In the genomic region with DNA sequence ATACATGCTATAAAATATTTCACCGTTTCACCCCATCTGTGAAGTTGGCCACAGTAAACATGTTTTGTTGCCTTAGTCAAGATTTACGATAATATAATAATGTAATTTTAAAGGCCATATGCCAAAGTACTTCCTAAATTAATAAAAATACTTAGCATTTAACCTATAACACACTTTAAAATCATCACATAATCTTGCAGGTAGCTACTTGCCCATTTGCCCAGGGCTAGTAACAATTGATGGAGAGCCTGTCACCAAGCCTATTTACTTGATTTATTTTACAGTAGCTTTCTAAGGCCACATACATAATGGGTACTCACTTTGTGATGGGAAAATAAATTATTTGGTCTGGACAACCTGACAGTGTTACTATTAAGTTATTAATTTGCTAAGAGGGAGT, we compare ENCODE assay signal across 17 cellular contexts. TPM values are rescaled to one million over a fixed set of nuclear protein-coding genes. Genes with fewer than 3 reads are reported as not detected.
A peak's percentile ranks its signal among the peaks of the same experiment; 100 is the strongest.
DNase-seq lines count a peak whose midpoint lies in the region; TF ChIP-seq lines count a peak whose summit lies in the region.
"Had no signal": no experiment of that assay in that cellular context is flagged by ENCODE, and none has a peak within 500 bp of the region (broad histone marks: within the 10 kb centered on the region; RNA-seq: fewer than 3 reads in every experiment).

No MANE protein-coding gene starts in this region.

- DNase-seq in HEK293T (ENCODE audit: extremely low spot score) (no peak), NCI-H1105 treated with DMSO at 0.1 percent for 48 hours (lab: John Stamatoyannopoulos, UW) (peak; percentile 86), NCI-H69 (lab: John Stamatoyannopoulos, UW) (peak; percentile 81), DMS153 (lab: John Stamatoyannopoulos, UW) (no peak), DMS53 (lab: John Stamatoyannopoulos, UW) (no peak), posterior vena cava (ENCODE audit: low spot score) (no peak)
- DNase-seq: C1 segment of cervical spinal cord; Calu3; CD4-positive, alpha-beta memory T cell; COR-L47; DMS79; EL; GDM1; GM23248; H7; HCEC 1CT; HFFc6 had no signal

- intact Hi-C loops in posterior vena cava (cut with DNase I), result no loop called here

- POLR2A ChIA-PET in HEK293T (lab: Yijun Ruan, JAX), result no interaction called here

- CTCF ChIA-PET in HEK293T (lab: Yijun Ruan, JAX), result no interaction called here

TF ChIP-seq in HEK293T, 16 proteins besides CTCF, POLR2A, EP300 and RAD21:
- no peak for TF ChIP-seq NFRKB (IDR thresholded peaks at IDR 0.05)
- no peak for TF ChIP-seq L3MBTL2 (conservative IDR thresholded peaks at IDR 0.05)
- no peak for TF ChIP-seq ELF4 (IDR thresholded peaks at IDR 0.05)
- TF ChIP-seq, protein P1, sequence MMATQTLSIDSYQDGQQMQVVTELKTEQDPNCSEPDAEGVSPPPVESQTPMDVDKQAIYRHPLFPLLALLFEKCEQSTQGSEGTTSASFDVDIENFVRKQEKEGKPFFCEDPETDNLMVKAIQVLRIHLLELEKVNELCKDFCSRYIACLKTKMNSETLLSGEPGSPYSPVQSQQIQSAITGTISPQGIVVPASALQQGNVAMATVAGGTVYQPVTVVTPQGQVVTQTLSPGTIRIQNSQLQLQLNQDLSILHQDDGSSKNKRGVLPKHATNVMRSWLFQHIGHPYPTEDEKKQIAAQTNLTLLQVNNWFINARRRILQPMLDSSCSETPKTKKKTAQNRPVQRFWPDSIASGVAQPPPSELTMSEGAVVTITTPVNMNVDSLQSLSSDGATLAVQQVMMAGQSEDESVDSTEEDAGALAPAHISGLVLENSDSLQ (IDR thresholded peaks at IDR 0.05), result peak; percentile 69
- no peak for TF ChIP-seq ARNT (IDR thresholded peaks at IDR 0.05)
- no peak for TF ChIP-seq SP1 (IDR thresholded peaks at IDR 0.05)

RNA-seq across cellular contexts. Expression of gene BTBD9, which starts 14.5 kb away (rescaled TPM):
- 10 to 100 TPM; 16.3 to 22.9 TPM for total RNA-seq in posterior vena cava

Comparison
In these comparisons a context has a peak if more than half of its experiments do, and no peak if none do; other contexts are left out.
1. DNase-seq: peak in NCI-H1105 treated with DMSO at 0.1 percent for 48 hours (single experiment) and NCI-H69 (single experiment); none in HEK293T (single experiment), DMS153 (single experiment), DMS53 (single experiment) and posterior vena cava (single experiment).